In the genomic region with DNA sequence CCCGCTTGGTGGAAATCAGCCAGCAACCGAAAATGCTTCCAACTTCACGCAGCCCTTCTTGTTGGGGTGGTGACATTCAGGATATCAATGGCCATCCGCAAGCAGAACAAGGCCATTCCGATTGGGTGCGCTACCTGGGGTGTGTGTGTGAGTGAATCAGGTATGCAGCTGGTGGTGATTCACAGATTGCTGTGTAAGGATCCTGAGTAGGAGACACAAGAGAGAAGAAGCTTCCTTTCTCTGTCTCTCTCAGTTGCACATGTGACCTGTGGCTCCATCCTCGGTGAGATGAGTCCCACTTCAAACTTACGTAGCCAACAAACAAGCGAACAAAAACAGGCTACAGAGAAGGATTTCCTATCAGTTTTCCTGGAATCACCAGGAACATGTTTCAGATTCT, we compare ENCODE assay signal across 1 cellular context.
TF ChIP-seq lines count a peak whose summit lies in the region.

No MANE protein-coding gene starts in this region.

TF ChIP-seq in HCT116, 20 proteins besides CTCF, POLR2A, EP300 and RAD21:
- TF ChIP-seq SIN3A (IDR thresholded peaks at IDR 0.05; ENCODE audit: low read depth), result no peak
- no peak for TF ChIP-seq ZNF274 (IDR thresholded peaks at IDR 0.05; ENCODE audit: low read depth, low read length)
- no peak for TF ChIP-seq ELF1 (IDR thresholded peaks at IDR 0.05; ENCODE audit: borderline replicate concordance, low read depth)
- no peak for TF ChIP-seq SRF (IDR thresholded peaks at IDR 0.05; ENCODE audit: low read depth)
